In genomic region chr18:48488388-48488850, GRCh38 we compare ENCODE assay signal across 9 cellular contexts. TPM values are rescaled to one million over a fixed set of nuclear protein-coding genes. Genes with fewer than 3 reads are reported as not detected.
DNase-seq lines count a peak whose midpoint lies in the region; ATAC-seq and TF ChIP-seq lines count a peak whose summit lies in the region.
"Had no signal": no experiment of that assay in that cellular context is flagged by ENCODE, and none has a peak within 500 bp of the region (broad histone marks: within the 10 kb centered on the region; RNA-seq: fewer than 3 reads in every experiment).

No MANE protein-coding gene starts in this region.

- H2AK5ac ChIP-seq in trophoblast cell (ENCODE audit: low read length): no peak overlapping the region

- H3K79me1 ChIP-seq in trophoblast cell (ENCODE audit: low read length): peaks cover 4% of the 10 kb centered on the region

- peak overlapping the region; percentile 28 for H2BK5ac ChIP-seq in trophoblast cell (ENCODE audit: low read depth, low read length, poor library complexity)

- H3K4me3 ChIP-seq in trophoblast cell (ENCODE audit: low read depth, low read length) (no peak overlapping the region), Karpas-422 (ENCODE audit: low read length) (no peak overlapping the region)
- H3K4me3 ChIP-seq: skin epidermis had no signal

- DNase-seq in EL (peak; percentile 99), foreskin keratinocyte (peak; percentile 77 to 86), trophoblast cell (peak; percentile 84 to 89), Karpas-422 (no peak)

- H3K9me2 ChIP-seq in Karpas-422 (replicated peaks; ENCODE audit: insufficient read depth, low read length): no peaks in the 10 kb centered on the region

- ATAC-seq in SK-N-SH treated with all-trans-retinoic acid at 6 μM for 48 hours: peak; percentile 97
- ATAC-seq in foreskin keratinocyte: peak; percentile 83
- ATAC-seq in HG03520 (IDR thresholded peaks at IDR 0.05; ENCODE audit: unreplicated experiment): no peak
- ATAC-seq in HG02571 (IDR thresholded peaks at IDR 0.05; ENCODE audit: unreplicated experiment): no peak
- ATAC-seq in GM21423 (IDR thresholded peaks at IDR 0.05; ENCODE audit: unreplicated experiment): no peak

- no CpG with 5 or more reads among the region's 3 CpGs for WGBS in trophoblast cell (ENCODE audit: extremely low coverage, insufficient coverage, insufficient read length)

- H3K9me3 ChIP-seq in trophoblast cell (ENCODE audit: insufficient read depth, low read depth, low read length) (no peaks in the 10 kb centered on the region), Karpas-422 (ENCODE audit: low read length) (no peaks in the 10 kb centered on the region)

- no peak overlapping the region for H3K14ac ChIP-seq in trophoblast cell (ENCODE audit: low read length)

- no peak overlapping the region for H3K23ac ChIP-seq in trophoblast cell (ENCODE audit: low read length)

- H3K4me2 ChIP-seq in trophoblast cell (ENCODE audit: low read length) (no peak overlapping the region), Karpas-422 (ENCODE audit: low read depth, low read length, poor library complexity, severe bottlenecking) (no peak overlapping the region)

- H4K20me1 ChIP-seq in Karpas-422 (ENCODE audit: insufficient read depth, low read depth, low read length): no peaks in the 10 kb centered on the region

- H2AFZ ChIP-seq in trophoblast cell (ENCODE audit: insufficient read depth, low read length, poor library complexity) (no peak overlapping the region), Karpas-422 (ENCODE audit: low read length) (no peak overlapping the region)

- H4K12ac ChIP-seq in trophoblast cell (ENCODE audit: low read depth, low read length): no peak overlapping the region

- H3K79me2 ChIP-seq in trophoblast cell (ENCODE audit: control insufficient read depth, insufficient read depth, low read length, poor library complexity) (no peaks in the 10 kb centered on the region), Karpas-422 (ENCODE audit: low read length) (no peaks in the 10 kb centered on the region)

- H3K4ac ChIP-seq in trophoblast cell (ENCODE audit: low read depth, low read length): no peak overlapping the region

- TF ChIP-seq CTCF in foreskin keratinocyte (conservative IDR thresholded peaks at IDR 0.05): no peak

- H4K8ac ChIP-seq in trophoblast cell (ENCODE audit: low read depth, low read length): no peak overlapping the region

- H3K9ac ChIP-seq in trophoblast cell (ENCODE audit: low read length): no peak overlapping the region
- H3K9ac ChIP-seq in Karpas-422 (ENCODE audit: low read length): no peak overlapping the region

- H3K27ac ChIP-seq in foreskin keratinocyte (no peak overlapping the region), trophoblast cell (ENCODE audit: low read depth, low read length) (peak overlapping the region; percentile 72), Karpas-422 (ENCODE audit: low read length) (no peak overlapping the region)
- H3K27ac ChIP-seq: skin epidermis had no signal

- H3K36me3 ChIP-seq in trophoblast cell (ENCODE audit: control insufficient read depth in 1 of 2, insufficient read depth in 2 of 2, low read length in 2 of 2): no peaks in the 10 kb centered on the region
- no peaks in the 10 kb centered on the region for H3K36me3 ChIP-seq in Karpas-422 (ENCODE audit: insufficient read depth, low read length)

- no peak overlapping the region for H2BK12ac ChIP-seq in trophoblast cell (ENCODE audit: low read length)

- H2BK120ac ChIP-seq in trophoblast cell (ENCODE audit: insufficient read depth, low read length, poor library complexity): peak overlapping the region; percentile 53

- H4K91ac ChIP-seq in trophoblast cell (ENCODE audit: low read depth, low read length): peak overlapping the region; percentile 64

- H3K27me3 ChIP-seq in foreskin keratinocyte: no peaks in the 10 kb centered on the region
- H3K27me3 ChIP-seq in trophoblast cell (ENCODE audit: insufficient read depth, low read length): no peaks in the 10 kb centered on the region
- H3K27me3 ChIP-seq in Karpas-422 (ENCODE audit: low read length): no peaks in the 10 kb centered on the region

- H3K4me1 ChIP-seq in foreskin keratinocyte (peaks cover 16% of the 10 kb centered on the region), trophoblast cell (ENCODE audit: control insufficient read depth in 1 of 2, insufficient read depth in 2 of 2, low read length in 2 of 2) (peaks cover 9 to 11% of the 10 kb centered on the region in 2 experiments), Karpas-422 (ENCODE audit: low read length) (no peaks in the 10 kb centered on the region)

- no peak overlapping the region for H3K18ac ChIP-seq in trophoblast cell (ENCODE audit: low read length)

TF ChIP-seq in SK-N-SH treated with all-trans-retinoic acid at 6 μM for 48 hours, 23 proteins besides CTCF, POLR2A, EP300 and RAD21:
- TF ChIP-seq CREB5 (CRISPR knock-in tag; IDR thresholded peaks at IDR 0.05; ENCODE audit: low read depth) (peak; percentile 74; the same call in 1 of the 2 replicates), ISL1 (CRISPR knock-in tag; IDR thresholded peaks at IDR 0.05) (peak; percentile 89), ESRRG (CRISPR knock-in tag; IDR thresholded peaks at IDR 0.05) (no peak), PPARA (CRISPR knock-in tag; IDR thresholded peaks at IDR 0.05; ENCODE audit: borderline replicate concordance) (no peak), OSR1 (CRISPR knock-in tag; IDR thresholded peaks at IDR 0.05) (no peak), ZC3H10 (CRISPR knock-in tag; IDR thresholded peaks at IDR 0.05) (no peak), ZFP30 (CRISPR knock-in tag; IDR thresholded peaks at IDR 0.05) (no peak), TSHZ2 (CRISPR knock-in tag; IDR thresholded peaks at IDR 0.05) (no peak), CSDC2 (CRISPR knock-in tag; IDR thresholded peaks at IDR 0.05) (no peak), RARB (CRISPR knock-in tag; IDR thresholded peaks at IDR 0.05) (no peak), ZFP3 (CRISPR knock-in tag; IDR thresholded peaks at IDR 0.05) (no peak), ZNF565 (CRISPR knock-in tag; conservative IDR thresholded peaks at IDR 0.05; ENCODE audit: low read depth) (no peak), PATZ1 (CRISPR knock-in tag; IDR thresholded peaks at IDR 0.05; ENCODE audit: borderline replicate concordance) (no peak), ZNF70 (CRISPR knock-in tag; IDR thresholded peaks at IDR 0.05) (no peak), SNAI2 (CRISPR knock-in tag; IDR thresholded peaks at IDR 0.05) (no peak; the same call in 1 of the 2 replicates), GLIS3 (CRISPR knock-in tag; IDR thresholded peaks at IDR 0.05) (no peak)

RNA-seq across cellular contexts. Expression of gene CTIF, which starts 50.4 kb away (rescaled TPM):
- 22.3 TPM in 2 replicates for total RNA-seq in foreskin keratinocyte
- polyA plus RNA-seq in foreskin keratinocyte: 20.8 and 22.1 TPM in 2 replicates
- 19.3 and 22.5 TPM in 2 replicates for polyA plus RNA-seq in trophoblast cell (2013)
- 0.47 and 0.60 TPM in 2 replicates for total RNA-seq in Karpas-422 (2014; rRNA removed; shearing (Covaris generic); ENCODE audit: low replicate concordance)

Comparison
In these comparisons a context has a peak if more than half of its experiments do, and no peak if none do; other contexts are left out.
1. ATAC-seq: peak in SK-N-SH treated with all-trans-retinoic acid at 6 μM for 48 hours (single experiment) and foreskin keratinocyte (single experiment); none in HG03520 (single experiment), HG02571 (single experiment) and GM21423 (single experiment).
2. RNA of gene CTIF, which starts 50.4 kb away (total RNA-seq): 22.3 TPM in foreskin keratinocyte; 0.47 to 0.60 TPM in Karpas-422; every median in the first group is over 10 times any median in the second.